In the genomic region with DNA sequence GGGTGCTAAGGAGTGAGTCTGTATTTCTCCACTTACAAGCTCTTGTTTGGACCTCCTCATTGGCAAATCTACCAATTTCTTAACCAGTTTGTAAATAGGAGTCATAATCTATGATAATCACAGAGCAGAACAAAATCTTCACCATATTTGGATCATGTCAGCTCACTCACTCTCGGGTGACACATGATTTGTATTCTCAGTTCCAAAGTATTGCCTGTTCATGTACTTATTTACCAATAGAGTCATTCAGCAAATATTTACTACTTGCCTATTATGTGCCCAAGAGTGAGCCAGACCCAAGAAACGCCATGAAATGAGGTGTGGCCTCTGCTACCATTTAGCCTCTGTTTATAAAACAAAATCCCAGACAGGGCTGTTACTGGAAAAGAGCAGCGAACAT, we compare ENCODE assay signal across 15 cellular contexts.
DNase-seq lines count a peak whose midpoint lies in the region; ATAC-seq and TF ChIP-seq lines count a peak whose summit lies in the region.
"Had no signal": no experiment of that assay in that cellular context is flagged by ENCODE, and none has a peak within 500 bp of the region (broad histone marks: within the 10 kb centered on the region; RNA-seq: fewer than 3 reads in every experiment).

No MANE protein-coding gene starts in this region.

- H3F3A ChIP-seq in GM23248 (ENCODE audit: insufficient read depth) = no peaks in the 10 kb centered on the region

- H3K9me3 Mint-ChIP-seq in mesothelial cell of epicardium = no peaks in the 10 kb centered on the region
- H3K9me3 Mint-ChIP-seq: activated T-helper 2 cell treated with anti-CD3 and anti-CD28 coated beads, Interferon-gamma antibody, Interleukin-2, Interleukin-4, amounts not matched to agents 10 μg/mL and 5 μg/mL and 100 μg/mL, durations not matched to agents 14 hours and 24 hours and 36 hours; neural crest cell; stimulated activated naive B cell treated with anti-CD40 and anti-IgM and Interleukin-4, amounts not matched to agents 10 μg/mL and 1 μg/mL and 100 μg/mL, for 72 hours had no signal

- H3K27me3 ChIP-seq in GM23248 (replicated peaks; ENCODE audit: insufficient read depth) (no peaks in the 10 kb centered on the region), WERI-Rb-1 (ENCODE audit: insufficient read depth, low read depth, severe bottlenecking) (no peaks in the 10 kb centered on the region), neuron (ENCODE audit: insufficient read depth, low read length) (no peaks in the 10 kb centered on the region)
- H3K27me3 ChIP-seq: hepatocyte, thyroid gland had no signal

- DNase-seq in GM23248 (peak; percentile 1), NCI-H146 treated with DMSO at 0.1 percent for 48 hours (lab: John Stamatoyannopoulos, UW; ENCODE audit: unreplicated experiment) (peak; percentile 30), WERI-Rb-1 (no peak), GM10248 (ENCODE audit: extremely low spot score) (no peak), mesothelial cell of epicardium (ENCODE audit: low spot score in 2 of 2, unreplicated experiment in 2 of 2) (no peak)
- DNase-seq: activated CD4-positive, CD25-positive, alpha-beta regulatory T cell treated with anti-CD3 and anti-CD28 coated beads, Interleukin-2, amount 50 U/mL, for 72 hours; DND-41; stimulated activated naive B cell treated with anti-CD40 and anti-IgM and Interleukin-4, amounts not matched to agents 10 μg/mL and 1 μg/mL and 100 μg/mL, for 72 hours; thyroid gland had no signal

- TF ChIP-seq CTCF in WERI-Rb-1 (IDR thresholded peaks at IDR 0.05; ENCODE audit: low read depth, low read length) (no peak), GM10248 (IDR thresholded peaks at IDR 0.05; ENCODE audit: control extremely low read depth, extremely low read depth, low read depth, missing control alignments) (no peak), mesothelial cell of epicardium (IDR thresholded peaks at IDR 0.05; ENCODE audit: unreplicated experiment) (no peak)

- H3K79me2 ChIP-seq in GM23248 (ENCODE audit: insufficient read depth) = no peaks in the 10 kb centered on the region
- H3K79me2 ChIP-seq: hepatocyte had no signal

- H3K27ac Mint-ChIP-seq in mesothelial cell of epicardium = no peak overlapping the region
- H3K27ac Mint-ChIP-seq: activated T-helper 2 cell treated with anti-CD3 and anti-CD28 coated beads, Interferon-gamma antibody, Interleukin-2, Interleukin-4, amounts not matched to agents 10 μg/mL and 5 μg/mL and 100 μg/mL, durations not matched to agents 14 hours and 24 hours and 36 hours; stimulated activated naive B cell treated with anti-CD40 and anti-IgM and Interleukin-4, amounts not matched to agents 10 μg/mL and 1 μg/mL and 100 μg/mL, for 72 hours had no signal

- no peak overlapping the region for H3K9ac ChIP-seq in GM23248

- no peaks in the 10 kb centered on the region for H3K4me1 ChIP-seq in GM23248 (ENCODE audit: insufficient read depth)
- peaks cover 18% of the 10 kb centered on the region for H3K4me1 ChIP-seq in neuron (ENCODE audit: insufficient read depth, low read length)
- H3K4me1 ChIP-seq: SJSA1, thyroid gland had no signal

- H3K27ac ChIP-seq in GM23248 (no peak overlapping the region), WERI-Rb-1 (peak overlapping the region; percentile 88)
- H3K27ac ChIP-seq: hepatocyte, SJSA1, thyroid gland had no signal

- H3K4me3 ChIP-seq in GM23248 (no peak overlapping the region), WERI-Rb-1 (ENCODE audit: low read depth, low read length) (no peak overlapping the region), neuron (ENCODE audit: low read length) (no peak overlapping the region)
- H3K4me3 ChIP-seq: hepatocyte, SJSA1, thyroid gland had no signal

- no peaks in the 10 kb centered on the region for H3K36me3 Mint-ChIP-seq in mesothelial cell of epicardium
- H3K36me3 Mint-ChIP-seq: stimulated activated naive B cell treated with anti-CD40 and anti-IgM and Interleukin-4, amounts not matched to agents 10 μg/mL and 1 μg/mL and 100 μg/mL, for 72 hours had no signal

- in situ Hi-C loops in GM23248 (cut with MboI) = loop anchor here (25.0 kb wide), 1 partner anchor 806 kb away; no protein-coding TSS in a partner anchor

- WGBS in GM23248 (ENCODE audit: low coverage in 1 of 2, low lambda C conversion rate in 2 of 2, missing lambda C conversion rate in 2 of 2), 2 experiments = 42 to 50% methylated on average over 3 of the region's 3 CpGs

- CTCF ChIA-PET in GM10248 (lab: Yijun Ruan, JAX) = interaction anchor here (1.6 to 3.6 kb wide), 3 partner anchors 12 to 49 kb away, joined by 3 to 14 read pairs (median 8); no protein-coding TSS in a partner anchor

- no peak for ATAC-seq in GM18870 (IDR thresholded peaks at IDR 0.05; ENCODE audit: unreplicated experiment)
- ATAC-seq: stimulated activated naive B cell treated with anti-CD40 and anti-IgM and Interleukin-4, amounts not matched to agents 10 μg/mL and 1 μg/mL and 100 μg/mL, for 72 hours had no signal

- no peaks in the 10 kb centered on the region for H3K27me3 Mint-ChIP-seq in mesothelial cell of epicardium (ENCODE audit: low read depth)

- H3K4me2 ChIP-seq in GM23248 (ENCODE audit: unreplicated experiment) = no peak overlapping the region
- H3K4me2 ChIP-seq: hepatocyte had no signal

- H3K9me2 ChIP-seq in GM23248 (ENCODE audit: insufficient read depth) = no peaks in the 10 kb centered on the region

- no peaks in the 10 kb centered on the region for H4K20me1 ChIP-seq in GM23248 (ENCODE audit: insufficient read depth)

- H3K36me3 ChIP-seq in GM23248 (ENCODE audit: low read depth) (no peaks in the 10 kb centered on the region), WERI-Rb-1 (no peaks in the 10 kb centered on the region), neuron (ENCODE audit: insufficient read depth, low read length) (no peaks in the 10 kb centered on the region)
- H3K36me3 ChIP-seq: SJSA1, thyroid gland had no signal

- H2AFZ ChIP-seq in GM23248 = no peak overlapping the region
- peak overlapping the region; percentile 84 for H2AFZ ChIP-seq in neuron (ENCODE audit: low read depth, low read length)
- H2AFZ ChIP-seq: hepatocyte had no signal

- POLR2A ChIA-PET in GM10248 (lab: Yijun Ruan, JAX) = no interaction called here

- H3K9me3 ChIP-seq in GM23248 (ENCODE audit: low read depth) = no peaks in the 10 kb centered on the region
- H3K9me3 ChIP-seq in WERI-Rb-1 (ENCODE audit: severe bottlenecking) = no peaks in the 10 kb centered on the region
- peaks cover 2% of the 10 kb centered on the region for H3K9me3 ChIP-seq in neuron (ENCODE audit: low read length)
- H3K9me3 ChIP-seq: SJSA1, thyroid gland had no signal

- H3K4me3 Mint-ChIP-seq in mesothelial cell of epicardium = no peak overlapping the region
- H3K4me3 Mint-ChIP-seq: neural crest cell; stimulated activated naive B cell treated with anti-CD40 and anti-IgM and Interleukin-4, amounts not matched to agents 10 μg/mL and 1 μg/mL and 100 μg/mL, for 72 hours had no signal

- H3K4me1 Mint-ChIP-seq in mesothelial cell of epicardium = peaks cover 2% of the 10 kb centered on the region
- H3K4me1 Mint-ChIP-seq: stimulated activated naive B cell treated with anti-CD40 and anti-IgM and Interleukin-4, amounts not matched to agents 10 μg/mL and 1 μg/mL and 100 μg/mL, for 72 hours had no signal

Comparison
In these comparisons a context has a peak if more than half of its experiments do, and no peak if none do; other contexts are left out.
1. DNase-seq: peak in GM23248 (single experiment) and NCI-H146 treated with DMSO at 0.1 percent for 48 hours (single experiment); none in WERI-Rb-1 (single experiment), GM10248 (single experiment) and mesothelial cell of epicardium (0 of 2).